Comparison of ENCODE assay signal across 8 cellular contexts in the genomic region with DNA sequence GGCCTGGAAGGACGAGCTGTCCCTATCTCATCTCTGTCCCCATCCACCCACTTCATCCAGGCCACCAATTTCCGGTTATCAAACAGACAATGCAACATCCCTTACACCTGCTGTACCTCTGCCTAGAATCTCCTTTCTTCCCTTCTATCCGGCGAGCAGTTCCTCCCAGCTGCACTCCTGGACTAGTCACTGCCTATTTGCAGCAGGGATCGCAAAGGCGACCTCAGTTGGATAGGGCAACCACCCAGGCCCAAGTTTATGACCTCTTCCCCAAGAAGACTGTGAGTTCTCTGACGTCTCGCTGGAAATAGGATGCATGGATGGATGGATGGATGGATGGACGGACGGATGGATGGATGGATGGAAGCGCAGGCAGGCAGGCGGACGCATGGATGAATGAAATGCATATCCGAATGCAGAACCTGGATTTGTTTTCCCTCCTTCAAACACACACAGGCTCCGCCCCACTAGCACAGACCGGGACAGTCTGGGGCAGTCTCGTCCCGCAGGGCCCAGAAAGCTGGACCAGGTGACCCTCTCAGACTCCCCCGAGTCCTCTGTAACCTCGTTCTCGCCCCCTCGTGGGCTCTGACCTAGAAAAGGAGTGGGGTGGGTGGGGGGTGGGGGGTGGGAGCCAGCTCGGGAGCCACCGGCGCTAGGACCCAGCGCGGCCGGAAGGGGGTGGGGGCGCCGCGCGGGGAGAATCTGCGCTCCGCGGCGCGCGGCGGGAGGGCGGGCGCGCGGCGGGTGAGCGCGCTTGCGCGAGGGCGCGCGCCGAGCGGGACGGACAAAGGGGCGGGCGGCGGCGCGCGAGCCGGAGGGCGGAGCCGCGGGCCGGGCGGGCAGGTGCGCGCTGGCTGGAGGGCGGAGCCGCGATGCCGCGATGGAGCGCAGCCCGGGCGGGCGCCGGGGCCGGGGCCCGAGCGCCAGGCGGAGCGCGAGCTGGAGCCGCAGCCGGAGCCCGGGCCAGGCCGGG. TPM values are rescaled to one million over a fixed set of nuclear protein-coding genes. Genes with fewer than 3 reads are reported as not detected.
DNase-seq lines count a peak whose midpoint lies in the region; ATAC-seq and TF ChIP-seq lines count a peak whose summit lies in the region.

A gene (plus strand): TSS at position 875 of the 976 bp plus-strand sequence. CDS start 24,867 bp downstream, outside the sequence.

- no peaks in the 10 kb centered on the region for H3K27me3 ChIP-seq in ectodermal cell (ENCODE audit: control insufficient read depth, insufficient read depth, low read length, poor library complexity, severe bottlenecking)

- DNase-seq in AG20443 (ENCODE audit: low spot score) (peak; percentile 94), NCI-H774 (lab: John Stamatoyannopoulos, UW) (peak; percentile 84), memory B cell (ENCODE audit: low spot score in 2 of 2) (peak; percentile 81 to 82)
- DNase-seq in activated CD8-positive, alpha-beta T cell treated with anti-CD3 and anti-CD28 coated beads for 36 hours: peak; percentile 80
- DNase-seq in stimulated activated CD8-positive, alpha-beta memory T cell treated with anti-CD3 and anti-CD28 coated beads, Interleukin-12 subunit alpha, Interleukin-12 subunit beta, amount 100 ng/mL, for 24 hours (ENCODE audit: extremely low read depth): peak; percentile 54

- intact Hi-C loops in activated CD8-positive, alpha-beta T cell treated with anti-CD3 and anti-CD28 coated beads for 36 hours (cut with micrococcal nuclease): no loop called here

- H3K36me3 ChIP-seq in ectodermal cell (ENCODE audit: control insufficient read depth, insufficient read depth, low read length): no peaks in the 10 kb centered on the region

- peak within 1 kb of the TSS; percentile 38 for H3K27ac ChIP-seq in ectodermal cell (ENCODE audit: insufficient read depth, low read depth, low read length, poor library complexity, severe bottlenecking)

- H3K4me1 Mint-ChIP-seq in activated CD8-positive, alpha-beta T cell treated with anti-CD3 and anti-CD28 coated beads for 36 hours (ENCODE audit: low read depth): peaks cover 53% of the 10 kb centered on the region
- H3K4me1 Mint-ChIP-seq in memory B cell: peaks cover 16% of the 10 kb centered on the region

- H3K9me3 Mint-ChIP-seq in activated CD8-positive, alpha-beta T cell treated with anti-CD3 and anti-CD28 coated beads for 36 hours: no peaks in the 10 kb centered on the region
- H3K9me3 Mint-ChIP-seq in memory B cell: no peaks in the 10 kb centered on the region

- H3K9me3 ChIP-seq in ectodermal cell (ENCODE audit: control insufficient read depth, low read length): no peaks in the 10 kb centered on the region

- CTCF ChIA-PET in activated CD8-positive, alpha-beta T cell treated with anti-CD3 and anti-CD28 coated beads for 36 hours (lab: Charles Lee): interaction anchor here (0.9 to 2.7 kb wide), 7 partner anchors 9 to 25 kb away, joined by 3 to 19 read pairs (median 3); no protein-coding TSS in a partner anchor

- H3K27ac Mint-ChIP-seq in activated CD8-positive, alpha-beta T cell treated with anti-CD3 and anti-CD28 coated beads for 36 hours: peak within 1 kb of the TSS; percentile 78
- peak within 1 kb of the TSS; percentile 60 for H3K27ac Mint-ChIP-seq in memory B cell

- WGBS in ectodermal cell, 2 experiments: 1% methylated on average over 84 to 85 of the region's 88 CpGs

- H3K4me1 ChIP-seq in ectodermal cell (ENCODE audit: control insufficient read depth, insufficient read depth, low read length): peaks cover 11% of the 10 kb centered on the region

- no peaks in the 10 kb centered on the region for H3K27me3 Mint-ChIP-seq in activated CD8-positive, alpha-beta T cell treated with anti-CD3 and anti-CD28 coated beads for 36 hours
- peaks cover 8% of the 10 kb centered on the region for H3K27me3 Mint-ChIP-seq in memory B cell

- peak; percentile 92 for ATAC-seq in GM19324 (IDR thresholded peaks at IDR 0.05; ENCODE audit: low FRiP score, unreplicated experiment)
- peak; percentile 78 for ATAC-seq in HG03558 (IDR thresholded peaks at IDR 0.05; ENCODE audit: extremely low read depth, unreplicated experiment)
- ATAC-seq in activated CD8-positive, alpha-beta T cell treated with anti-CD3 and anti-CD28 coated beads for 36 hours: peak; percentile 92
- peak; percentile 96 for ATAC-seq in memory B cell (ENCODE audit: low read depth)

- no peak for TF ChIP-seq CTCF in activated CD8-positive, alpha-beta T cell treated with anti-CD3 and anti-CD28 coated beads for 36 hours (IDR thresholded peaks at IDR 0.05)

- POLR2A ChIA-PET in activated CD8-positive, alpha-beta T cell treated with anti-CD3 and anti-CD28 coated beads for 36 hours (lab: Charles Lee): interaction anchor here (0.8 to 2.3 kb wide), 8 partner anchors 10 to 201 kb away, joined by 3 to 8 read pairs (median 6); no protein-coding TSS in a partner anchor

- H3K4me3 ChIP-seq in ectodermal cell (ENCODE audit: insufficient read depth, low read depth, low read length): peak within 1 kb of the TSS; percentile 94

- H3K36me3 Mint-ChIP-seq in activated CD8-positive, alpha-beta T cell treated with anti-CD3 and anti-CD28 coated beads for 36 hours (ENCODE audit: low read depth): peaks cover 17% of the 10 kb centered on the region
- H3K36me3 Mint-ChIP-seq in memory B cell: no peaks in the 10 kb centered on the region

- peak within 1 kb of the TSS; percentile 87 for H3K4me3 Mint-ChIP-seq in activated CD8-positive, alpha-beta T cell treated with anti-CD3 and anti-CD28 coated beads for 36 hours
- H3K4me3 Mint-ChIP-seq in memory B cell: peak within 1 kb of the TSS; percentile 79

RNA-seq across cellular contexts. Expression of the gene that starts here (rescaled TPM):
- 10 to 100 TPM; 35.3 to 35.9 TPM for total RNA-seq in activated CD8-positive, alpha-beta T cell treated with anti-CD3 and anti-CD28 coated beads for 36 hours
- 49.3 TPM for polyA plus RNA-seq in ectodermal cell (2013, experiment 1 of 4)
- 51.2 TPM for polyA plus RNA-seq in ectodermal cell (2013, experiment 2 of 4)
- 40.1 TPM for polyA plus RNA-seq in ectodermal cell (2013, experiment 3 of 4)
- polyA plus RNA-seq in ectodermal cell (2013, experiment 4 of 4): 42.8 TPM

Comparison
In these comparisons a context has a peak if more than half of its experiments do, and no peak if none do; other contexts are left out.
1. Peak in every context shown above with its lines: DNase-seq, ATAC-seq, H3K4me3 ChIP-seq and H3K27ac ChIP-seq.